Comparison of ENCODE assay signal across 8 cellular contexts in genomic region chr4:185425600-185426352, GRCh38. TPM values are rescaled to one million over a fixed set of nuclear protein-coding genes. Genes with fewer than 3 reads are reported as not detected.
A peak's percentile ranks its signal among the peaks of the same experiment; 100 is the strongest.
DNase-seq lines count a peak whose midpoint lies in the region; ATAC-seq, FAIRE-seq and TF ChIP-seq lines count a peak whose summit lies in the region.

Gene UFSP2 (minus strand): TSS chr4:185425964. CDS start chr4:185425868, 96 bp downstream.

- H3K79me2 ChIP-seq in parathyroid adenoma = peaks cover 10% of the 10 kb centered on the region

- H3K4me3 ChIP-seq in adipocyte (ENCODE audit: low read length) (peak within 1 kb of the TSS; percentile 96), parathyroid adenoma (ENCODE audit: low read depth, low read length) (peak within 1 kb of the TSS; percentile 98), tibial artery (peak within 1 kb of the TSS; percentile 70 to 77)

- intact Hi-C loops in cardiac septum (cut with DNase I) = loop anchor here (5.0 kb wide), 1 partner anchor 42 kb away; no protein-coding TSS in a partner anchor
- intact Hi-C loops in tibial artery (cut with DNase I; ENCODE audit: low total_unique reads) = no loop called here

- DNase-seq in GM12891 (ENCODE audit: insufficient read length, low spot score) (peak; percentile 76), NCI-H128 (lab: John Stamatoyannopoulos, UW; ENCODE audit: unreplicated experiment) (peak; percentile 40), T follicular helper cell (ENCODE audit: low read depth) (peak; percentile 78), adipocyte (ENCODE audit: low read depth) (peak; percentile 94), cardiac septum (ENCODE audit: low spot score) (peak; percentile 95), tibial artery (peak; percentile 88 to 95)

- no peaks in the 10 kb centered on the region for H3K9me3 ChIP-seq in adipocyte (ENCODE audit: control insufficient read depth, low read length)
- H3K9me3 ChIP-seq in parathyroid adenoma (ENCODE audit: control insufficient read depth, low read length) = no peaks in the 10 kb centered on the region
- no peaks in the 10 kb centered on the region for H3K9me3 ChIP-seq in tibial artery

- no peak for TF ChIP-seq CTCF in parathyroid adenoma (IDR thresholded peaks at IDR 0.05)
- TF ChIP-seq CTCF in tibial artery (IDR thresholded peaks at IDR 0.05) = no peak

- H3K4me2 ChIP-seq in parathyroid adenoma (ENCODE audit: low read length) = peak within 1 kb of the TSS; percentile 83

- H3K27me3 ChIP-seq in adipocyte (replicated peaks; ENCODE audit: control insufficient read depth, insufficient read depth, low read length) (no peaks in the 10 kb centered on the region), parathyroid adenoma (ENCODE audit: control insufficient read depth, insufficient read depth, low read length) (no peaks in the 10 kb centered on the region), tibial artery (no peaks in the 10 kb centered on the region)

- H3K9ac ChIP-seq in adipocyte (ENCODE audit: low read length) (peak within 1 kb of the TSS; percentile 98), parathyroid adenoma (peak within 1 kb of the TSS; percentile 87)

- TF ChIP-seq POLR2A in GM12891 (IDR thresholded peaks at IDR 0.05; ENCODE audit: low read depth, low read length) = peak; percentile 63

- peak within 1 kb of the TSS; percentile 94 for H2AFZ ChIP-seq in parathyroid adenoma

- H3K36me3 ChIP-seq in adipocyte (ENCODE audit: control insufficient read depth, insufficient read depth, low read length, severe bottlenecking) = no peaks in the 10 kb centered on the region
- H3K36me3 ChIP-seq in parathyroid adenoma (ENCODE audit: control insufficient read depth, insufficient read depth, low read length) = no peaks in the 10 kb centered on the region
- H3K36me3 ChIP-seq in tibial artery = peaks cover 0 to 5% (median 0%) of the 10 kb centered on the region in 3 donors

- peak within 1 kb of the TSS; percentile 97 for H3K27ac ChIP-seq in parathyroid adenoma
- peak within 1 kb of the TSS; percentile 93 to 95 for H3K27ac ChIP-seq in tibial artery

- peaks cover 28% of the 10 kb centered on the region for H3K4me1 ChIP-seq in adipocyte (ENCODE audit: control insufficient read depth, insufficient read depth, low read length)
- H3K4me1 ChIP-seq in parathyroid adenoma = peaks cover 3% of the 10 kb centered on the region
- H3K4me1 ChIP-seq in tibial artery = peaks cover 0 to 37% (median 11%) of the 10 kb centered on the region in 4 donors

- peak; percentile 100 for FAIRE-seq in GM12891 (lab: Jason Lieb, UNC)

- peak; percentile 95 for ATAC-seq in HG02759 (IDR thresholded peaks at IDR 0.05; ENCODE audit: unreplicated experiment)

TF ChIP-seq in GM12891, 5 proteins besides CTCF, POLR2A, EP300 and RAD21:
- peak; percentile 74; the same call in 1 of the 2 replicates for TF ChIP-seq TAF1 (IDR thresholded peaks at IDR 0.05; ENCODE audit: low read depth, low read length)
- TF ChIP-seq PAX5 (IDR thresholded peaks at IDR 0.05; ENCODE audit: insufficient read depth, low read length, severe bottlenecking) = no peak
- TF ChIP-seq POU2F2 (IDR thresholded peaks at IDR 0.05; ENCODE audit: low read depth, low read length) = 0 out of 2 replicates have a peak, but pooled peaks have one; percentile 48
TF ChIP-seq in GM12891: peak in this region for 2.

RNA-seq across cellular contexts. Expression of gene UFSP2, which starts in this region (rescaled TPM):
- 21.2 TPM for polyA plus RNA-seq in GM12891 (2012; ENCODE audit: low read depth, missing spikeins)
- total RNA-seq in cardiac septum = 38.8 TPM

Comparison
In these comparisons a context has a peak if more than half of its experiments do, and no peak if none do; other contexts are left out.
1. Peak in every context shown above with its lines: DNase-seq, ATAC-seq, H3K4me3 ChIP-seq and H3K27ac ChIP-seq.
2. DNase-seq: peak in every context shown above with its lines; median percentile 95 in cardiac septum; 94 in adipocyte; 92 in tibial artery; 78 in T follicular helper cell; 76 in GM12891; 40 in NCI-H128.